ENCODE assay signal across 12 cellular contexts in the genomic region with DNA sequence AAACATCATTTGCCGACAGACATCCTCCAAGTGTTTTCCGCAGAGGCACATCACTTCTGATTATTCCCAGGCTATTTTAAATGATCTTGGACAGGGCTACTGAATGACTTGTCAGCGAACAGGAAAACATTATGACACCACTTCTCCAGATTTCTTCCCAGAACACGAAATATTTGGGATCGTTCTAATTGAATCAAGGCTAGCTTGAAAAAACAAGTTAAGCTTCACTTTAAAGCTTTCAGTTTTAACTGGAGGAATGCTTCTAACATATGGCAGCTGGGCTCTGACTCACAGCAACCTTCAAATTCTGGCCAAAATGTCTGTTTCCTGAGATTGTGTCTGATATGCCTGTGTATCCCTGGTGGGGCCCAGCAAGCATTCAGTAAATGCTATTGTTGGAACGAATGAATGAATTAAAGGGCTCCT.
DNase-seq lines count a peak whose midpoint lies in the region; ATAC-seq, FAIRE-seq and TF ChIP-seq lines count a peak whose summit lies in the region.
"Had no signal": no experiment of that assay in that cellular context is flagged by ENCODE, and none has a peak within 500 bp of the region (broad histone marks: within the 10 kb centered on the region; RNA-seq: fewer than 3 reads in every experiment).

No MANE protein-coding gene starts in this region.

- H3K4me2 ChIP-seq in IMR-90 (ENCODE audit: low read depth, low read length) (peak overlapping the region; percentile 96), keratinocyte (ENCODE audit: control insufficient read depth, extremely low read depth, insufficient read depth, low read depth, low read length) (peak overlapping the region; percentile 61)

- H3K9ac ChIP-seq in IMR-90 (ENCODE audit: low read depth, low read length) (peak overlapping the region; percentile 32; the same call in 1 of the 2 replicates), keratinocyte (ENCODE audit: control insufficient read depth, extremely low read depth, insufficient read depth, low read length) (no peak overlapping the region), subcutaneous abdominal adipose tissue (ENCODE audit: low read length in 5 of 5) (peak overlapping the region in 2 of 5 donors; percentile 27 to 69), colonic mucosa (ENCODE audit: low read depth in 2 of 2, low read length in 2 of 2) (no peak overlapping the region)

- H3K36me3 ChIP-seq in IMR-90 (ENCODE audit: control insufficient read depth, insufficient read depth, low read length) (no peaks in the 10 kb centered on the region), keratinocyte (ENCODE audit: control insufficient read depth in 2 of 2, extremely low read depth in 1 of 2, insufficient read depth in 2 of 2, low read length in 2 of 2) (no peaks in the 10 kb centered on the region), subcutaneous abdominal adipose tissue (ENCODE audit: control insufficient read depth in 5 of 5, insufficient read depth in 5 of 5, low read length in 5 of 5) (no peaks in the 10 kb centered on the region), colonic mucosa (no peaks in the 10 kb centered on the region)

- no peak overlapping the region for H3K56ac ChIP-seq in IMR-90 (ENCODE audit: extremely low read depth, insufficient read depth, low read length)

- TF ChIP-seq CTCF in IMR-90 (conservative IDR thresholded peaks at IDR 0.05; ENCODE audit: low read depth, low read length) = no peak
- no peak for TF ChIP-seq CTCF in keratinocyte (optimal IDR thresholded peaks at IDR 0.05 in 1 of 3, IDR thresholded peaks at IDR 0.05 in 1 of 3, conservative IDR thresholded peaks at IDR 0.05 in 1 of 3; ENCODE audit: extremely low read depth in 1 of 3, insufficient read depth in 2 of 3, low read length in 3 of 3)
- TF ChIP-seq CTCF in colonic mucosa (IDR thresholded peaks at IDR 0.05) = no peak

- H2BK15ac ChIP-seq in IMR-90 (ENCODE audit: low read depth, low read length) = no peak overlapping the region

- POLR2A ChIA-PET in IMR-90 (lab: Charles Lee; ENCODE audit: unreplicated experiment) = interaction anchor here (0.6 kb wide), 1 partner anchor 110 kb away, joined by 5 read pairs; no protein-coding TSS in a partner anchor

- H3K4me1 ChIP-seq in IMR-90 (ENCODE audit: control insufficient read depth, insufficient read depth, low read length) (0 out of 2 replicates have a peak, but pooled peaks cover 3% of the 10 kb centered on the region), keratinocyte (ENCODE audit: control insufficient read depth, extremely low read depth, insufficient read depth, low read length) (peaks cover 5% of the 10 kb centered on the region), subcutaneous abdominal adipose tissue (ENCODE audit: control insufficient read depth in 5 of 5, insufficient read depth in 5 of 5, low read length in 5 of 5) (peaks cover 0 to 9% (median 4%) of the 10 kb centered on the region in 5 donors), colonic mucosa (no peaks in the 10 kb centered on the region)

- H3K18ac ChIP-seq in IMR-90 (ENCODE audit: low read depth, low read length) = no peak overlapping the region

- CTCF ChIA-PET in IMR-90 (lab: Yijun Ruan, JAX) = interaction anchor here (0.6 to 1.0 kb wide), 2 partner anchors 13 to 306 kb away, joined by 3 to 4 read pairs; no protein-coding TSS in a partner anchor

- H3K27ac ChIP-seq in IMR-90 (ENCODE audit: insufficient read depth, low read length) (no peak overlapping the region), keratinocyte (ENCODE audit: control insufficient read depth, insufficient read depth, low read length) (no peak overlapping the region), subcutaneous abdominal adipose tissue (ENCODE audit: low read depth, low read length) (peak overlapping the region; percentile 53), colonic mucosa (no peak overlapping the region)

- no peak overlapping the region for H4K8ac ChIP-seq in IMR-90 (ENCODE audit: low read depth in 2 of 2, low read length in 2 of 2)

- H3K79me1 ChIP-seq in IMR-90 (ENCODE audit: low read depth in 1 of 2, low read length in 2 of 2) = no peaks in the 10 kb centered on the region

- in situ Hi-C loops in IMR-90 (cut with MboI; ENCODE audit: low sequenced_read_pairs) = no loop called here

- no peak overlapping the region for H3K4ac ChIP-seq in IMR-90 (ENCODE audit: low read depth, low read length)

- H2AK5ac ChIP-seq in IMR-90 (ENCODE audit: low read depth, low read length) = no peak overlapping the region

- DNase-seq in IMR-90 (peak; percentile 81), dermis blood vessel endothelial cell (peak; percentile 99), keratinocyte (ENCODE audit: low read depth, low spot score) (no peak), colonic mucosa (no peak), head of caudate nucleus (no peak), NOMO-1 treated with DMSO at 0.1 percent for 48 hours (lab: John Stamatoyannopoulos, UW; ENCODE audit: unreplicated experiment) (no peak)
- DNase-seq: activated CD4-positive, alpha-beta T cell treated with anti-CD3 and anti-CD28 coated beads for 1 hour; NCI-H1694 treated with DMSO at 0.1 percent for 48 hours; RPMI8226; stimulated activated naive CD8-positive, alpha-beta T cell treated with anti-CD3 and anti-CD28 coated beads, Interleukin-15, amount 100 ng/mL, for 72 hours had no signal

- peak overlapping the region; percentile 48; the same call in 1 of the 2 replicates for H3K4me3 ChIP-seq in IMR-90 (ENCODE audit: insufficient read depth, low read depth, low read length)
- H3K4me3 ChIP-seq in keratinocyte (ENCODE audit: control insufficient read depth in 2 of 3, extremely low read depth in 1 of 3, insufficient read depth in 2 of 3, low read depth in 1 of 3, low read length in 3 of 3) = peak overlapping the region in 1 of 3 experiments; percentile 35
- peak overlapping the region in 3 of 5 donors; percentile 27 to 47 (median 35) for H3K4me3 ChIP-seq in subcutaneous abdominal adipose tissue (ENCODE audit: low read depth in 1 of 5, low read length in 5 of 5)
- H3K4me3 ChIP-seq in colonic mucosa = no peak overlapping the region

- no peaks in the 10 kb centered on the region for H3K79me2 ChIP-seq in keratinocyte (ENCODE audit: control insufficient read depth, insufficient read depth, low read length)

- intact Hi-C loops in IMR-90 (cut with micrococcal nuclease) (no loop called here), colonic mucosa (cut with DNase I) (no loop called here), head of caudate nucleus (cut with DNase I) (no loop called here)

- H4K91ac ChIP-seq in IMR-90 (ENCODE audit: insufficient read depth, low read depth, low read length) = no peak overlapping the region

- H3K27me3 ChIP-seq in IMR-90 (ENCODE audit: control insufficient read depth, insufficient read depth, low read length) (peaks cover 14% of the 10 kb centered on the region), keratinocyte (ENCODE audit: control insufficient read depth, extremely low read depth, insufficient read depth, low read length) (no peaks in the 10 kb centered on the region), subcutaneous abdominal adipose tissue (ENCODE audit: control insufficient read depth in 5 of 5, insufficient read depth in 4 of 5, low read length in 5 of 5) (no peaks in the 10 kb centered on the region), colonic mucosa (no peaks in the 10 kb centered on the region)

- WGBS in IMR-90 (ENCODE audit: extremely low coverage in 2 of 2, insufficient read length in 1 of 2), 2 experiments = no CpG with 5 or more reads among the region's 6 CpGs

- ATAC-seq in IMR-90 (ENCODE audit: low read depth) (peak; percentile 91), HG02642 (IDR thresholded peaks at IDR 0.05; ENCODE audit: poor library complexity, unreplicated experiment) (no peak)
- ATAC-seq: stimulated activated naive CD8-positive, alpha-beta T cell treated with anti-CD3 and anti-CD28 coated beads, Interleukin-15, amount 100 ng/mL, for 72 hours had no signal

- no peak overlapping the region for H2AK9ac ChIP-seq in IMR-90 (replicated peaks; ENCODE audit: low read depth, low read length, poor library complexity)

- H3K23ac ChIP-seq in IMR-90 (ENCODE audit: low read depth, low read length) = no peak overlapping the region; the same call in 1 of the 2 replicates

- dilution Hi-C loops in IMR-90 (cut with HindIII; ENCODE audit: low sequenced_read_pairs, unreplicated experiment) (no loop called here), keratinocyte (cut with MboI; ENCODE audit: extremely low pct_ligation_motif_present, low sequenced_read_pairs) (no loop called here)

- no peak overlapping the region; the same call in 1 of the 2 replicates for H2BK20ac ChIP-seq in IMR-90 (ENCODE audit: low read depth, low read length)

- H3K9me1 ChIP-seq in IMR-90 (ENCODE audit: insufficient read depth, low read length) (no peaks in the 10 kb centered on the region), keratinocyte (ENCODE audit: control insufficient read depth, extremely low read depth, insufficient read depth, low read length) (no peaks in the 10 kb centered on the region)

- H3K9me3 ChIP-seq in IMR-90 (ENCODE audit: control insufficient read depth, insufficient read depth, low read length) (no peaks in the 10 kb centered on the region), keratinocyte (ENCODE audit: control insufficient read depth, low read depth, low read length) (no peaks in the 10 kb centered on the region), subcutaneous abdominal adipose tissue (ENCODE audit: control insufficient read depth in 5 of 5, low read length in 5 of 5) (no peaks in the 10 kb centered on the region), colonic mucosa (no peaks in the 10 kb centered on the region)

- H2AFZ ChIP-seq in IMR-90 (replicated peaks; ENCODE audit: low read length, poor library complexity) (no peak overlapping the region), keratinocyte (ENCODE audit: control insufficient read depth, low read length) (peak overlapping the region; percentile 44)

- BruUV-seq in IMR-90 (replicated peaks; lab: Mats Ljungman, UMichigan) = no TSS peak

- TF ChIP-seq POLR2A in IMR-90 (IDR thresholded peaks at IDR 0.05; ENCODE audit: low read depth, low read length) = no peak

- H2BK5ac ChIP-seq in IMR-90 (ENCODE audit: low read depth, low read length, poor library complexity, severe bottlenecking) = peak overlapping the region; percentile 20

- H4K20me1 ChIP-seq in IMR-90 (ENCODE audit: insufficient read depth, low read length) = no peaks in the 10 kb centered on the region
- no peaks in the 10 kb centered on the region for H4K20me1 ChIP-seq in keratinocyte (ENCODE audit: control insufficient read depth, extremely low read depth, insufficient read depth, low read length)

- H2BK120ac ChIP-seq in IMR-90 (ENCODE audit: low read depth, low read length) = no peak overlapping the region

- TF ChIP-seq RAD21 in IMR-90 (IDR thresholded peaks at IDR 0.05; ENCODE audit: low read length) = no peak

- no peak for FAIRE-seq in keratinocyte (lab: Jason Lieb, UNC)

- no peak overlapping the region for H4K5ac ChIP-seq in IMR-90 (ENCODE audit: low read depth, low read length)

- H3K14ac ChIP-seq in IMR-90 (replicated peaks; ENCODE audit: low read depth, low read length) = peak overlapping the region; percentile 46; the same call in 1 of the 2 replicates

TF ChIP-seq in IMR-90, 13 proteins besides CTCF, POLR2A, EP300 and RAD21:
- TF ChIP-seq MAFK (IDR thresholded peaks at IDR 0.05; ENCODE audit: low read depth, low read length) (no peak), FOS (IDR thresholded peaks at IDR 0.05; ENCODE audit: low read depth, low read length) (peak; percentile 30; the same call in 1 of the 2 replicates)

Comparison
In these comparisons a context has a peak if more than half of its experiments do, and no peak if none do; other contexts are left out.
1. DNase-seq: peak in IMR-90 (single experiment) and dermis blood vessel endothelial cell (single experiment); none in keratinocyte (single experiment), colonic mucosa (single experiment), head of caudate nucleus (0 of 42) and NOMO-1 treated with DMSO at 0.1 percent for 48 hours (single experiment).